ENCODE assay signal across 9 cellular contexts in the genomic region with DNA sequence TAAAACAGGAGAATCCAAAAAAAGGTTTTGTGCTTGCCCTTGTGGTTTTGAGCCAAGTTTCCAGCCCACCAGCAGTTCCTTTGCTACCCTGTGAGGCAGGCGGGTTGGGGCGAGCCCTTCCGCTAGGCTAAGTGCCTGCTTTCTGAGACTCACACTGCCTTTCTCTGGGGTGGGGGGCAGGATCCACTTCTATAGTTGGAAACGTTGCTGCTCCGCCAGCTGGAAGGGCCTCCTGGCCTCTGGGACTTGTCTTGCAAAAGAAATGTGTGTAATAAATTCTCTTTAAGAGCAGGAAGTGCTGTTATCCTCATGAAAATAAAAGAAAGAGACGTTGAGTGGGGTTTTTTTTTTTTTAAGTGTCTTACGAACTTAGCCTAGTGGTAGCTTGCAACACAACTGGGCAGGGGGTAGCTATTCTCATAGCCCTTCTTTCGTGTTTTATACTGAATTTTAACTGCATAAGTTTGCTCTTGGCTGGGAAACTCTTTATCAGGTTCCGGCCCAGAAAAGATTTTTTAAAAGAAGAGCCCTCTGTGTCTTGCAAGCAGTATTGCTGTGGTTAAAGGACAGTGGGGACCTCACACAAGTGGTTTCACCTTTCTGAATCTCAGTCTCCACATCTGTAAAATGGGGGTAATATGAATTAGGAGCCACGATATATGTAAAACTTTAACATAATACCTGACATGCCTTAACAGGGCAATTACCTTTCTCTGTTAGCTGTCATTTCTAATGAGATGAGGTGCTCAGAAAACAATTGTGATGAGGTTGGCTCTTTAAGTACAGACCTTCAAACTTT.
DNase-seq lines count a peak whose midpoint lies in the region; ATAC-seq and TF ChIP-seq lines count a peak whose summit lies in the region.
"Had no signal": no experiment of that assay in that cellular context is flagged by ENCODE, and none has a peak within 500 bp of the region (broad histone marks: within the 10 kb centered on the region; RNA-seq: fewer than 3 reads in every experiment).

No MANE protein-coding gene starts in this region.

- no peak for ATAC-seq in HG03108 (IDR thresholded peaks at IDR 0.05; ENCODE audit: unreplicated experiment)
- ATAC-seq: SK-N-SH treated with all-trans-retinoic acid at 6 μM for 48 hours had no signal

- H3K4me3 ChIP-seq in HEK293 (ENCODE audit: low read depth, low read length) (no peak overlapping the region), fibroblast of pulmonary artery (replicated peaks; ENCODE audit: low read depth, low read length) (no peak overlapping the region)

- H3K27me3 Mint-ChIP-seq in stimulated activated naive CD8-positive, alpha-beta T cell treated with anti-CD3 and anti-CD28 coated beads, Interleukin-15, Interleukin-2, amounts not matched to agents 100 ng/mL and 50 ng/mL, for 24 hours, result no peaks in the 10 kb centered on the region

- H3K4me1 Mint-ChIP-seq in stimulated activated naive CD8-positive, alpha-beta T cell treated with anti-CD3 and anti-CD28 coated beads, Interleukin-15, Interleukin-2, amounts not matched to agents 100 ng/mL and 50 ng/mL, for 24 hours (ENCODE audit: low read depth), result peaks cover 71% of the 10 kb centered on the region

- peak overlapping the region; percentile 83 for H3K4me3 Mint-ChIP-seq in stimulated activated naive CD8-positive, alpha-beta T cell treated with anti-CD3 and anti-CD28 coated beads, Interleukin-15, Interleukin-2, amounts not matched to agents 100 ng/mL and 50 ng/mL, for 24 hours

- H3K9me3 Mint-ChIP-seq in stimulated activated naive CD8-positive, alpha-beta T cell treated with anti-CD3 and anti-CD28 coated beads, Interleukin-15, Interleukin-2, amounts not matched to agents 100 ng/mL and 50 ng/mL, for 24 hours, result no peaks in the 10 kb centered on the region

- POLR2A ChIA-PET in HEK293 (lab: Yijun Ruan, JAX), result interaction anchor here (0.6 kb wide), 1 partner anchor 131 kb away, joined by 3 read pairs; no protein-coding TSS in a partner anchor
- POLR2A ChIA-PET in HEK293T (lab: Yijun Ruan, JAX), result no interaction called here

- DNase-seq in SIG-M5 treated with dmso at 0.1 percent for 504 hours (lab: John Stamatoyannopoulos, UW; ENCODE audit: unreplicated experiment) (peak; percentile 87), fibroblast of pulmonary artery (ENCODE audit: low read depth) (peak; percentile 74), cortex of kidney (lab: John Stamatoyannopoulos, UW) (no peak), HEK293T (ENCODE audit: extremely low spot score) (no peak)
- DNase-seq: stimulated activated CD4-positive, alpha-beta T cell treated with anti-CD3 and anti-CD28 coated beads, Interleukin-4, amount 100 ng/mL, for 4 hours had no signal

- CTCF ChIA-PET in HEK293 (lab: Yijun Ruan, JAX) (interaction anchor here (0.8 kb wide), 1 partner anchor 18 kb away, joined by 3 read pairs; no protein-coding TSS in a partner anchor), HEK293T (lab: Yijun Ruan, JAX) (interaction anchor here (0.7 to 1.0 kb wide), 2 partner anchors 104 to 173 kb away, joined by 3 read pairs; no protein-coding TSS in a partner anchor)

- H3K36me3 Mint-ChIP-seq in stimulated activated naive CD8-positive, alpha-beta T cell treated with anti-CD3 and anti-CD28 coated beads, Interleukin-15, Interleukin-2, amounts not matched to agents 100 ng/mL and 50 ng/mL, for 24 hours (ENCODE audit: low read depth), result peaks cover 52% of the 10 kb centered on the region

- peak overlapping the region; percentile 99 for H3K27ac Mint-ChIP-seq in stimulated activated naive CD8-positive, alpha-beta T cell treated with anti-CD3 and anti-CD28 coated beads, Interleukin-15, Interleukin-2, amounts not matched to agents 100 ng/mL and 50 ng/mL, for 24 hours

- TF ChIP-seq CTCF in HEK293 (tag by site-specific recombination; IDR thresholded peaks at IDR 0.05) (no peak), fibroblast of pulmonary artery (IDR thresholded peaks at IDR 0.05; ENCODE audit: low read length, missing control alignments) (no peak)

- no peaks in the 10 kb centered on the region for H3K4me1 ChIP-seq in HEK293 (ENCODE audit: control insufficient read depth, insufficient read depth, low read length)

- no peak overlapping the region for H3K27ac ChIP-seq in HEK293 (ENCODE audit: extremely low read depth, low read depth, low read length)

- no peaks in the 10 kb centered on the region; a peak in 1 of 3 replicates for H3K36me3 ChIP-seq in HEK293 (ENCODE audit: control insufficient read depth in 2 of 2, insufficient read depth in 1 of 2, low read length in 2 of 2)

- H3K9me3 ChIP-seq in HEK293 (ENCODE audit: control insufficient read depth, insufficient read depth, low read depth, low read length), result no peaks in the 10 kb centered on the region

TF ChIP-seq in HEK293, 187 proteins besides CTCF, POLR2A, EP300 and RAD21 (continues in another document):
- TF ChIP-seq GLIS1 (tag by site-specific recombination; IDR thresholded peaks at IDR 0.05), result peak; percentile 22; the same call in 1 of the 2 replicates
- no peak for TF ChIP-seq ZNF311 (tag by site-specific recombination; IDR thresholded peaks at IDR 0.05; ENCODE audit: borderline replicate concordance)
- TF ChIP-seq ZFP69B (tag by site-specific recombination; IDR thresholded peaks at IDR 0.05), result no peak
- TF ChIP-seq ZNF335 (tag by site-specific recombination; conservative IDR thresholded peaks at IDR 0.05), result no peak
- no peak for TF ChIP-seq ZFP3 (tag by site-specific recombination; IDR thresholded peaks at IDR 0.05; ENCODE audit: low read depth)
- TF ChIP-seq, protein P1, sequence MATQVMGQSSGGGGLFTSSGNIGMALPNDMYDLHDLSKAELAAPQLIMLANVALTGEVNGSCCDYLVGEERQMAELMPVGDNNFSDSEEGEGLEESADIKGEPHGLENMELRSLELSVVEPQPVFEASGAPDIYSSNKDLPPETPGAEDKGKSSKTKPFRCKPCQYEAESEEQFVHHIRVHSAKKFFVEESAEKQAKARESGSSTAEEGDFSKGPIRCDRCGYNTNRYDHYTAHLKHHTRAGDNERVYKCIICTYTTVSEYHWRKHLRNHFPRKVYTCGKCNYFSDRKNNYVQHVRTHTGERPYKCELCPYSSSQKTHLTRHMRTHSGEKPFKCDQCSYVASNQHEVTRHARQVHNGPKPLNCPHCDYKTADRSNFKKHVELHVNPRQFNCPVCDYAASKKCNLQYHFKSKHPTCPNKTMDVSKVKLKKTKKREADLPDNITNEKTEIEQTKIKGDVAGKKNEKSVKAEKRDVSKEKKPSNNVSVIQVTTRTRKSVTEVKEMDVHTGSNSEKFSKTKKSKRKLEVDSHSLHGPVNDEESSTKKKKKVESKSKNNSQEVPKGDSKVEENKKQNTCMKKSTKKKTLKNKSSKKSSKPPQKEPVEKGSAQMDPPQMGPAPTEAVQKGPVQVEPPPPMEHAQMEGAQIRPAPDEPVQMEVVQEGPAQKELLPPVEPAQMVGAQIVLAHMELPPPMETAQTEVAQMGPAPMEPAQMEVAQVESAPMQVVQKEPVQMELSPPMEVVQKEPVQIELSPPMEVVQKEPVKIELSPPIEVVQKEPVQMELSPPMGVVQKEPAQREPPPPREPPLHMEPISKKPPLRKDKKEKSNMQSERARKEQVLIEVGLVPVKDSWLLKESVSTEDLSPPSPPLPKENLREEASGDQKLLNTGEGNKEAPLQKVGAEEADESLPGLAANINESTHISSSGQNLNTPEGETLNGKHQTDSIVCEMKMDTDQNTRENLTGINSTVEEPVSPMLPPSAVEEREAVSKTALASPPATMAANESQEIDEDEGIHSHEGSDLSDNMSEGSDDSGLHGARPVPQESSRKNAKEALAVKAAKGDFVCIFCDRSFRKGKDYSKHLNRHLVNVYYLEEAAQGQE (tag by site-specific recombination; IDR thresholded peaks at IDR 0.05), result no peak
- TF ChIP-seq ZNF48 (tag by site-specific recombination; IDR thresholded peaks at IDR 0.05), result no peak
- TF ChIP-seq ZBTB8A (tag by site-specific recombination; IDR thresholded peaks at IDR 0.05), result 0 out of 2 replicates have a peak, but pooled peaks have one; percentile 15
- no peak for TF ChIP-seq PRDM1 (tag by site-specific recombination; IDR thresholded peaks at IDR 0.05)

TF ChIP-seq in HEK293T, 16 proteins besides CTCF, POLR2A, EP300 and RAD21:
- TF ChIP-seq CTBP1 (IDR thresholded peaks at IDR 0.05; ENCODE audit: borderline replicate concordance), result no peak
- no peak for TF ChIP-seq ZNF384 (IDR thresholded peaks at IDR 0.05)
- no peak for TF ChIP-seq L3MBTL2 (conservative IDR thresholded peaks at IDR 0.05)
- no peak for TF ChIP-seq HDGF (IDR thresholded peaks at IDR 0.05; ENCODE audit: borderline replicate concordance)
- TF ChIP-seq SUZ12 (IDR thresholded peaks at IDR 0.05), result no peak
- no peak for TF ChIP-seq ELF4 (IDR thresholded peaks at IDR 0.05)
- TF ChIP-seq BHLHE40 (IDR thresholded peaks at IDR 0.05; ENCODE audit: borderline replicate concordance), result no peak
- TF ChIP-seq, protein P2, sequence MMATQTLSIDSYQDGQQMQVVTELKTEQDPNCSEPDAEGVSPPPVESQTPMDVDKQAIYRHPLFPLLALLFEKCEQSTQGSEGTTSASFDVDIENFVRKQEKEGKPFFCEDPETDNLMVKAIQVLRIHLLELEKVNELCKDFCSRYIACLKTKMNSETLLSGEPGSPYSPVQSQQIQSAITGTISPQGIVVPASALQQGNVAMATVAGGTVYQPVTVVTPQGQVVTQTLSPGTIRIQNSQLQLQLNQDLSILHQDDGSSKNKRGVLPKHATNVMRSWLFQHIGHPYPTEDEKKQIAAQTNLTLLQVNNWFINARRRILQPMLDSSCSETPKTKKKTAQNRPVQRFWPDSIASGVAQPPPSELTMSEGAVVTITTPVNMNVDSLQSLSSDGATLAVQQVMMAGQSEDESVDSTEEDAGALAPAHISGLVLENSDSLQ (IDR thresholded peaks at IDR 0.05), result no peak
- TF ChIP-seq LEF1 (IDR thresholded peaks at IDR 0.05; ENCODE audit: borderline replicate concordance), result no peak
- TF ChIP-seq NFRKB (IDR thresholded peaks at IDR 0.05), result no peak
- TF ChIP-seq FOXA1 (IDR thresholded peaks at IDR 0.05), result no peak
- TF ChIP-seq SP1 (IDR thresholded peaks at IDR 0.05), result no peak
- no peak for TF ChIP-seq FOXK2 (IDR thresholded peaks at IDR 0.05)
- no peak for TF ChIP-seq ARNT (IDR thresholded peaks at IDR 0.05)
- TF ChIP-seq TARDBP (IDR thresholded peaks at IDR 0.05), result no peak

Comparison
In these comparisons a context has a peak if more than half of its experiments do, and no peak if none do; other contexts are left out.
1. DNase-seq: peak in SIG-M5 treated with dmso at 0.1 percent for 504 hours (single experiment) and fibroblast of pulmonary artery (single experiment); none in cortex of kidney (single experiment) and HEK293T (single experiment).